ENCODE assay signal across 9 cellular contexts in the genomic region with DNA sequence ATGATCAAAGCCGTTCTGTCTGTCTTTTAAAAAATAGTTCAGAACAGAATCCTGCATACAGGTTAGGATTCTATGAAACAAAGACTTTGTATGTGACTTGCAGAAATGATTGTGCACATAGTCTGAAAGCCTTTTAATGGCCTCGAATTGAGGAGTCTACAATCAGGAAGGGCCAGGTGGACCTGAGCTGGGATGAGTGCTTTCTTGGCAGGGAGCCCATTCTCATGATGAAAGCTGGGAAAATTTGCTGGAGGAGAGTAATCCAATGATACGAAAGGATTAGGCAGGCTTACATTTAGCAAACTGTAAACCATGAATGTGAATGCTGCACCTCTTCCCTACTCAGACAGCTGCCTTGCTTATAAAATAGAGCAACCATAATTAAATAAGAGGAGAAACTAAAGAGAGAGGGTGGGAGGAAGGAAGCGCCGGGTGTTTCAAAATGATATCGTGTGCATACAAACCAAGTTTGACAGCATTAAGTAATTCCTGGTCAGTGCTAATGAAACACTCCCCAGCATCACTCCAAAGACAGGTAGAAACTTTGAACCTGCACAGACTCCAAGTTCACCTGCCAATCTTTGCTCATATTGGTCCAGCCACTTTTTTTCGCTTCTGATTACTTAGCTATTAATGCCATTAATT. TPM values are rescaled to one million over a fixed set of nuclear protein-coding genes. Genes with fewer than 3 reads are reported as not detected.
A peak's percentile ranks its signal among the peaks of the same experiment; 100 is the strongest.
DNase-seq lines count a peak whose midpoint lies in the region; ATAC-seq and TF ChIP-seq lines count a peak whose summit lies in the region.
"Had no signal": no experiment of that assay in that cellular context is flagged by ENCODE, and none has a peak within 500 bp of the region (broad histone marks: within the 10 kb centered on the region; RNA-seq: fewer than 3 reads in every experiment).

No MANE protein-coding gene starts in this region.

- H3K4me2 ChIP-seq in smooth muscle cell, result no peak overlapping the region

- H3K4me1 ChIP-seq in A673 (ENCODE audit: insufficient read depth, low read length, poor library complexity, severe bottlenecking) (peaks cover 3% of the 10 kb centered on the region), smooth muscle cell (ENCODE audit: low read depth) (peaks cover 11% of the 10 kb centered on the region)

- CTCF ChIA-PET in A673 (lab: Charles Lee), result no interaction called here

- no peak for TF ChIP-seq CTCF in A673 (conservative IDR thresholded peaks at IDR 0.05; ENCODE audit: low read depth, low read length)
- no peak for TF ChIP-seq CTCF in WERI-Rb-1 (IDR thresholded peaks at IDR 0.05; ENCODE audit: low read depth, low read length)
- no peak for TF ChIP-seq CTCF in smooth muscle cell (IDR thresholded peaks at IDR 0.05; ENCODE audit: borderline replicate concordance, insufficient read depth, poor library complexity, severe bottlenecking)

- no peak for ATAC-seq in GM19395 (IDR thresholded peaks at IDR 0.05; ENCODE audit: unreplicated experiment)

- H3K27me3 ChIP-seq in A673 (replicated peaks; ENCODE audit: insufficient read depth, low read depth, low read length, poor library complexity), result peaks cover 11% of the 10 kb centered on the region
- H3K27me3 ChIP-seq in WERI-Rb-1 (ENCODE audit: insufficient read depth, low read depth, severe bottlenecking), result no peaks in the 10 kb centered on the region
- peaks cover 17% of the 10 kb centered on the region for H3K27me3 ChIP-seq in smooth muscle cell (ENCODE audit: low read depth)

- H4K20me1 ChIP-seq in smooth muscle cell (ENCODE audit: low read depth), result no peaks in the 10 kb centered on the region

- H3K36me3 ChIP-seq in A673 (ENCODE audit: insufficient read depth, low read length, poor library complexity, severe bottlenecking) (no peaks in the 10 kb centered on the region), WERI-Rb-1 (no peaks in the 10 kb centered on the region), smooth muscle cell (ENCODE audit: low read depth) (no peaks in the 10 kb centered on the region)

- H3K9ac ChIP-seq in smooth muscle cell (ENCODE audit: low read depth), result no peak overlapping the region

- POLR2A ChIA-PET in A673 (lab: Charles Lee; ENCODE audit: low non-redundant PET), result no interaction called here

- peak; percentile 18 for DNase-seq in A673 (ENCODE audit: low spot score)
- peak; percentile 36 for DNase-seq in LoVo (ENCODE audit: low spot score)
- DNase-seq in NCI-H345 (lab: John Stamatoyannopoulos, UW), result peak; percentile 98
- peak; percentile 79 for DNase-seq in WERI-Rb-1
- no peak for DNase-seq in KBM-7
- no peak for DNase-seq in stimulated activated CD4-positive, alpha-beta T cell treated with anti-CD3 and anti-CD28 coated beads, Interleukin-1b, Interleukin-23, amount 100 ng/mL, for 48 hours
- DNase-seq in smooth muscle cell (lab: John Stamatoyannopoulos, UW; ENCODE audit: unreplicated experiment), result no peak
- DNase-seq: posterior cingulate gyrus had no signal

- no peak overlapping the region for H2AFZ ChIP-seq in smooth muscle cell (ENCODE audit: low read depth)

- intact Hi-C loops in A673 (cut with micrococcal nuclease; ENCODE audit: unreplicated experiment), result no loop called here

- H3F3A ChIP-seq in smooth muscle cell (ENCODE audit: low read depth), result no peaks in the 10 kb centered on the region

- BruUV-seq in A673 (replicated peaks; lab: Mats Ljungman, UMichigan), result no TSS peak

- H3K9me3 ChIP-seq in A673 (ENCODE audit: low read depth, low read length, poor library complexity, severe bottlenecking), result no peaks in the 10 kb centered on the region
- H3K9me3 ChIP-seq in WERI-Rb-1 (ENCODE audit: severe bottlenecking), result no peaks in the 10 kb centered on the region
- H3K9me3 ChIP-seq in smooth muscle cell (replicated peaks; ENCODE audit: low read depth), result no peaks in the 10 kb centered on the region

- H3K4me3 ChIP-seq in A673 (ENCODE audit: low read depth, low read length, poor library complexity, severe bottlenecking) (no peak overlapping the region), WERI-Rb-1 (ENCODE audit: low read depth, low read length) (no peak overlapping the region; the same call in 1 of the 2 replicates), smooth muscle cell (no peak overlapping the region)

- H3K27ac ChIP-seq in A673 (ENCODE audit: low read depth, low read length, poor library complexity, severe bottlenecking), result no peak overlapping the region
- H3K27ac ChIP-seq in WERI-Rb-1, result no peak overlapping the region
- H3K27ac ChIP-seq in smooth muscle cell (ENCODE audit: low read depth), result no peak overlapping the region

- in situ Hi-C loops in KBM-7 (cut with MboI; ENCODE audit: low pct_unique_long_range_greater_than_20kb, low sequenced_read_pairs), result no loop called here

- H3K79me2 ChIP-seq in smooth muscle cell (ENCODE audit: low read depth), result no peaks in the 10 kb centered on the region

- WGBS in smooth muscle cell (ENCODE audit: low lambda C conversion rate), result 73% methylated on average over 7 of the region's 7 CpGs

RNA-seq across cellular contexts. Expression of gene CXCR4, which starts 23.7 kb away (rescaled TPM):
- total RNA-seq in A673 (2021) (1.5 and 3.6 TPM in 2 replicates), smooth muscle cell (3.7 and 4.0 TPM in 2 replicates)
- 2.1 and 2.8 TPM in 2 replicates for polyA plus RNA-seq in smooth muscle cell

Comparison
In these comparisons a context has a peak if more than half of its experiments do, and no peak if none do; other contexts are left out.
1. DNase-seq: peak in A673 (single experiment), LoVo (single experiment), NCI-H345 (single experiment) and WERI-Rb-1 (single experiment); none in KBM-7 (single experiment), stimulated activated CD4-positive, alpha-beta T cell treated with anti-CD3 and anti-CD28 coated beads, Interleukin-1b, Interleukin-23, amount 100 ng/mL, for 48 hours (single experiment) and smooth muscle cell (single experiment).